Comparison of ENCODE assay signal across 8 cellular contexts in genomic region chr2:12931211-12931844, GRCh38.
DNase-seq lines count a peak whose midpoint lies in the region; ATAC-seq and TF ChIP-seq lines count a peak whose summit lies in the region.

No MANE protein-coding gene starts in this region.

- H3K4me1 ChIP-seq in PC-3 (ENCODE audit: insufficient read depth, low read length) (peaks cover 33% of the 10 kb centered on the region), mucosa of descending colon (ENCODE audit: low read depth) (no peaks in the 10 kb centered on the region)

- no peak overlapping the region for H3K27ac Mint-ChIP-seq in endothelial cell (ENCODE audit: unreplicated experiment)

- DNase-seq in NCI-H2171 treated with DMSO at 0.1 percent for 48 hours (lab: John Stamatoyannopoulos, UW) (peak; percentile 69), NCI-H2171 (lab: John Stamatoyannopoulos, UW) (no peak), PC-3 (peak; percentile 67), endothelial cell (ENCODE audit: low spot score) (peak; percentile 6), mucosa of descending colon (peak in 1 of 3 donors; percentile 9)

- H3K4me3 Mint-ChIP-seq in endothelial cell (ENCODE audit: unreplicated experiment) = no peak overlapping the region

- no peaks in the 10 kb centered on the region for H4K20me1 ChIP-seq in PC-3 (ENCODE audit: low read length)

- peaks cover 9% of the 10 kb centered on the region for H3F3A ChIP-seq in PC-3 (ENCODE audit: low read length, unreplicated experiment)

- peak overlapping the region; percentile 97 for H3K27ac ChIP-seq in PC-3 (ENCODE audit: low read length)

- no peaks in the 10 kb centered on the region for H3K9me2 ChIP-seq in PC-3 (replicated peaks; ENCODE audit: low read length)

- peak overlapping the region; percentile 84 for H3K4me2 ChIP-seq in PC-3 (ENCODE audit: low read length)

- TF ChIP-seq CTCF in PC-3 (conservative IDR thresholded peaks at IDR 0.05; ENCODE audit: low read depth, low read length) (peak; percentile 94), endothelial cell (IDR thresholded peaks at IDR 0.05; ENCODE audit: unreplicated experiment) (peak; percentile 58), mucosa of descending colon (IDR thresholded peaks at IDR 0.05) (peak; percentile 63)

- H3K9me3 ChIP-seq in PC-3 (ENCODE audit: low read length) (no peaks in the 10 kb centered on the region), mucosa of descending colon (no peaks in the 10 kb centered on the region)

- no peaks in the 10 kb centered on the region for H3K4me1 Mint-ChIP-seq in endothelial cell (ENCODE audit: unreplicated experiment)

- no peaks in the 10 kb centered on the region for H3K36me3 Mint-ChIP-seq in endothelial cell (ENCODE audit: low read depth, unreplicated experiment)

- BruUV-seq in PC-3 (replicated peaks; lab: Mats Ljungman, UMichigan) = no TSS peak

- intact Hi-C loops in PC-3 (cut with micrococcal nuclease) = loop anchor here (1.0 to 10.0 kb wide), 6 partner anchors 76 to 1067 kb away; no protein-coding TSS in a partner anchor
- intact Hi-C loops in mucosa of descending colon (cut with DNase I, micrococcal nuclease) = loop anchor here in 1 of 2 donors (5.0 kb wide), 1 partner anchor 1069 kb away; no protein-coding TSS in a partner anchor

- peak overlapping the region; percentile 82 for H3K9ac ChIP-seq in PC-3 (ENCODE audit: low read length)

- peak; percentile 52 for ATAC-seq in HG03175 (IDR thresholded peaks at IDR 0.05; ENCODE audit: unreplicated experiment)
- peak; percentile 16; the same call in 1 of the 2 replicates for ATAC-seq in PC-3
- ATAC-seq in mucosa of descending colon = peak; percentile 63
- no peak for ATAC-seq in GM21390 (IDR thresholded peaks at IDR 0.05; ENCODE audit: unreplicated experiment)
- ATAC-seq in HG03521 (IDR thresholded peaks at IDR 0.05; ENCODE audit: unreplicated experiment) = no peak

- POLR2A ChIA-PET in PC-3 (lab: Charles Lee; ENCODE audit: unreplicated experiment) = no interaction called here

- H3K4me3 ChIP-seq in PC-3 (ENCODE audit: low read length) (no peak overlapping the region), mucosa of descending colon (no peak overlapping the region)

- no peaks in the 10 kb centered on the region for H3K27me3 ChIP-seq in PC-3 (ENCODE audit: low read length)

- H3K9me3 Mint-ChIP-seq in endothelial cell (ENCODE audit: unreplicated experiment) = no peaks in the 10 kb centered on the region

- H3K79me2 ChIP-seq in PC-3 (ENCODE audit: low read length) = no peaks in the 10 kb centered on the region

- peaks cover 2% of the 10 kb centered on the region for H3K27me3 Mint-ChIP-seq in endothelial cell (ENCODE audit: unreplicated experiment)

- no peak overlapping the region for H2AFZ ChIP-seq in PC-3 (ENCODE audit: low read length)

- CTCF ChIA-PET in PC-3 (lab: Charles Lee) = interaction anchor here (0.5 to 1.3 kb wide), 7 partner anchors 75 to 1102 kb away, joined by 3 to 6 read pairs (median 4); partner anchors contain the start of gene TRIB2

- H3K36me3 ChIP-seq in PC-3 (ENCODE audit: low read depth, low read length) = no peaks in the 10 kb centered on the region
- H3K36me3 ChIP-seq in mucosa of descending colon (ENCODE audit: low read depth) = no peaks in the 10 kb centered on the region

Comparison
In these comparisons a context has a peak if more than half of its experiments do, and no peak if none do; other contexts are left out.
1. ATAC-seq: peak in HG03175 (single experiment), PC-3 (single experiment) and mucosa of descending colon (single experiment); none in GM21390 (single experiment) and HG03521 (single experiment).
2. Peak in every context shown above with its lines, with median percentiles within 50 percentile points of each other: CTCF ChIP-seq.